ENCODE assay signal across 11 cellular contexts in genomic region chr7:55550010-55550409, GRCh38. TPM values are rescaled to one million over a fixed set of nuclear protein-coding genes. Genes with fewer than 3 reads are reported as not detected.
DNase-seq lines count a peak whose midpoint lies in the region; ATAC-seq, FAIRE-seq and TF ChIP-seq lines count a peak whose summit lies in the region.
"Had no signal": no experiment of that assay in that cellular context is flagged by ENCODE, and none has a peak within 500 bp of the region (broad histone marks: within the 10 kb centered on the region; RNA-seq: fewer than 3 reads in every experiment).

No MANE protein-coding gene starts in this region.

- 53% methylated on average over 8 of the region's 10 CpGs for WGBS in A549 (ENCODE audit: missing lambda C conversion rate)

- CTCF ChIA-PET in A549 (lab: Yijun Ruan, JAX) = no interaction called here

- peak in 1 of 2 experiments; percentile 48 for DNase-seq in A549 (ENCODE audit: low read depth in 1 of 2, low spot score in 1 of 2)
- peak; percentile 80 for DNase-seq in NCI-H69 (lab: John Stamatoyannopoulos, UW)
- no peak for DNase-seq in kidney epithelial cell (ENCODE audit: low read depth)
- no peak for DNase-seq in effector memory CD8-positive, alpha-beta T cell
- no peak for DNase-seq in mucosa of gallbladder (ENCODE audit: low spot score)
- DNase-seq: activated T-cell treated with anti-CD3 and anti-CD28 coated beads, Interleukin-2, amount 50 U/mL, for 48 hours; Kasumi-1 had no signal

- POLR2A ChIA-PET in A549 (lab: Yijun Ruan, JAX) = no interaction called here

- no peaks in the 10 kb centered on the region for H3K9me3 ChIP-seq in A549

- H3K27ac ChIP-seq in A549 = peak overlapping the region in 1 of 2 experiments; percentile 59; a peak in 2 of 6 replicates

- TF ChIP-seq CTCF in A549 (IDR thresholded peaks at IDR 0.05) (peak; percentile 46), GM12873 (IDR thresholded peaks at IDR 0.05; ENCODE audit: insufficient read depth, low read depth, low read length, missing control alignments) (peak; percentile 11), kidney epithelial cell (IDR thresholded peaks at IDR 0.05; ENCODE audit: insufficient read depth, low read length, poor library complexity, severe bottlenecking) (peak; percentile 39)

- no peaks in the 10 kb centered on the region for H3K9me3 Mint-ChIP-seq in effector memory CD8-positive, alpha-beta T cell
- no peaks in the 10 kb centered on the region for H3K9me3 Mint-ChIP-seq in activated T-helper 17 cell treated with anti-CD3 and anti-CD28 coated beads, Interleukin-2, amount 50 U/mL, for 72 hours

- no peak overlapping the region for H3K4me2 ChIP-seq in A549

- no peak overlapping the region for H3K4me3 Mint-ChIP-seq in effector memory CD8-positive, alpha-beta T cell
- no peak overlapping the region for H3K4me3 Mint-ChIP-seq in activated T-helper 17 cell treated with anti-CD3 and anti-CD28 coated beads, Interleukin-2, amount 50 U/mL, for 72 hours

- ATAC-seq in A549 = peak; percentile 42 to 57; a peak in 3 of 6 replicates
- ATAC-seq in effector memory CD8-positive, alpha-beta T cell (replicated peaks) = no peak
- ATAC-seq in activated T-helper 17 cell treated with anti-CD3 and anti-CD28 coated beads, Interleukin-2, amount 50 U/mL, for 72 hours (replicated peaks) = no peak
- no peak for ATAC-seq in esophagus mucosa

- TF ChIP-seq POLR2A in A549 (IDR thresholded peaks at IDR 0.05; ENCODE audit: low read length) = no peak

- TF ChIP-seq EP300 in A549 (IDR thresholded peaks at IDR 0.05) = no peak

- H3K36me3 ChIP-seq in kidney epithelial cell (ENCODE audit: control insufficient read depth, insufficient read depth, low read length) = no peaks in the 10 kb centered on the region

- peak overlapping the region in 1 of 2 donors; percentile 53 for H3K27ac Mint-ChIP-seq in effector memory CD8-positive, alpha-beta T cell
- H3K27ac Mint-ChIP-seq in activated T-helper 17 cell treated with anti-CD3 and anti-CD28 coated beads, Interleukin-2, amount 50 U/mL, for 72 hours = no peak overlapping the region

- peak; percentile 31; a peak in 1 of 5 replicates for TF ChIP-seq RAD21 in A549 (conservative IDR thresholded peaks at IDR 0.05 in 1 of 2, IDR thresholded peaks at IDR 0.05 in 1 of 2)

- peaks cover 70 to 86% of the 10 kb centered on the region in 2 donors for H3K4me1 Mint-ChIP-seq in effector memory CD8-positive, alpha-beta T cell (ENCODE audit: low read depth in 2 of 2)
- H3K4me1 Mint-ChIP-seq in activated T-helper 17 cell treated with anti-CD3 and anti-CD28 coated beads, Interleukin-2, amount 50 U/mL, for 72 hours = peaks cover 67% of the 10 kb centered on the region

- H3K27me3 ChIP-seq in kidney epithelial cell (ENCODE audit: control insufficient read depth, insufficient read depth, low read length) = no peaks in the 10 kb centered on the region

- peaks cover 55% of the 10 kb centered on the region for H3K4me1 ChIP-seq in A549

- H3K27me3 Mint-ChIP-seq in effector memory CD8-positive, alpha-beta T cell = no peaks in the 10 kb centered on the region
- no peaks in the 10 kb centered on the region for H3K27me3 Mint-ChIP-seq in activated T-helper 17 cell treated with anti-CD3 and anti-CD28 coated beads, Interleukin-2, amount 50 U/mL, for 72 hours

- no peak for FAIRE-seq in A549 (lab: Jason Lieb, UNC)
- FAIRE-seq: D721Med had no signal

- H3K4me3 ChIP-seq in A549 = no peak overlapping the region
- no peak overlapping the region for H3K4me3 ChIP-seq in kidney epithelial cell (ENCODE audit: low read depth, low read length)

- peaks cover 15% of the 10 kb centered on the region for H3K36me3 Mint-ChIP-seq in effector memory CD8-positive, alpha-beta T cell (ENCODE audit: insufficient read depth)
- peaks cover 14% of the 10 kb centered on the region for H3K36me3 Mint-ChIP-seq in activated T-helper 17 cell treated with anti-CD3 and anti-CD28 coated beads, Interleukin-2, amount 50 U/mL, for 72 hours (ENCODE audit: low read depth)

TF ChIP-seq in A549, 52 proteins besides CTCF, POLR2A, EP300 and RAD21:
- TF ChIP-seq SMC3 (IDR thresholded peaks at IDR 0.05) (0 out of 3 replicates have a peak, but pooled peaks have one; percentile 24), ZSCAN20 (CRISPR knock-in tag; IDR thresholded peaks at IDR 0.05) (no peak)

RNA-seq across cellular contexts. Expression of gene VOPP1, which starts 22.3 kb away (rescaled TPM):
- polyA plus RNA-seq in A549 (2011; rRNA removed) (64.4 and 68.1 TPM in 2 replicates), A549 (2017; fragmentation: RNase III; extraction: RNeasy Plus Mini Kit Qiagen cat#74134 plus additional on column Dnase treatment) (70.5 to 74.0 TPM (median 73.4 TPM) in 3 replicates)
- polyA plus RNA-seq in A549 (2012; cell fraction: cytosol; rRNA removed) = 39.0 and 54.6 TPM in 2 replicates
- polyA plus RNA-seq in A549 (2012; cell fraction: nucleus; rRNA removed) = 29.2 and 35.0 TPM in 2 replicates
- polyA minus RNA-seq in A549 (2011; rRNA and poly(A)+ RNA removed) = 78.6 and 87.2 TPM in 2 replicates
- total RNA-seq in kidney epithelial cell (115 and 118 TPM in 2 replicates), mucosa of gallbladder (68.2 TPM), esophagus mucosa (11.1 TPM)
- total RNA-seq in activated T-helper 17 cell treated with anti-CD3 and anti-CD28 coated beads, Interleukin-2, amount 50 U/mL, for 72 hours = 10 to 100 TPM; 58.0 to 70.9 TPM

Comparison
In these comparisons a context has a peak if more than half of its experiments do, and no peak if none do; other contexts are left out.
1. ATAC-seq: peak in A549 (2 of 2); none in effector memory CD8-positive, alpha-beta T cell (single experiment), activated T-helper 17 cell treated with anti-CD3 and anti-CD28 coated beads, Interleukin-2, amount 50 U/mL, for 72 hours (single experiment) and esophagus mucosa (single experiment).
2. Peak in every context shown above with its lines, with median percentiles within 50 percentile points of each other: CTCF ChIP-seq.